8 cellular contexts compared by ENCODE assay signal in the genomic region with DNA sequence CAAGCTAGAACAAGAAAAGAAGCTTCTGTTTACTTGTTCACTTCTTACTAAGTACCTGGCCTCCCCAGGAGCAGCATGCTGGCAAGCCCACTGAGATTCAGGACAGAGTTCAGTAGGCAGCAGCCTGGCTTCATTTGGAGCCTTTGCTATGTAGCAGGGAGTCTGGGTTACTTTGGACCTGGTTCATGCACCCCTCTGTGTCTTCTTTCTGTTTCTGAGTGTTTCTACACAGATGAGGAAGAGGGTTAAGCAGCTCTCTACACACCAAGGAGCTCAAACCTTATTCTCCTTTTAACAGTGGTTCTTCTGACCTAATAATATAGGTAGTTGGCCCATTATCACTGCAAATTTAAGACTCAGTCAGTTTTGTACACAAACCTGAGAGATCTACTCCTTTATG.
DNase-seq lines count a peak whose midpoint lies in the region; ATAC-seq and TF ChIP-seq lines count a peak whose summit lies in the region.

No MANE protein-coding gene starts in this region.

- CTCF ChIA-PET in naive thymus-derived CD4-positive, alpha-beta T cell (lab: Charles Lee): interaction anchor here (0.7 to 0.9 kb wide), 2 partner anchors 130 to 190 kb away, joined by 3 to 5 read pairs; no protein-coding TSS in a partner anchor

- no peaks in the 10 kb centered on the region for H3K9me3 ChIP-seq in CD4-positive, CD25-positive, alpha-beta regulatory T cell (ENCODE audit: control insufficient read depth in 2 of 2, low read length in 2 of 2)
- H3K9me3 ChIP-seq in naive thymus-derived CD4-positive, alpha-beta T cell (ENCODE audit: control insufficient read depth in 2 of 3, low read length in 3 of 3): no peaks in the 10 kb centered on the region

- H3K27me3 ChIP-seq in CD4-positive, CD25-positive, alpha-beta regulatory T cell (ENCODE audit: control insufficient read depth, insufficient read depth, low read length): no peaks in the 10 kb centered on the region
- H3K27me3 ChIP-seq in naive thymus-derived CD4-positive, alpha-beta T cell (ENCODE audit: control insufficient read depth in 2 of 2, insufficient read depth in 2 of 2, low read length in 2 of 2): no peaks in the 10 kb centered on the region

- ATAC-seq in CD4-positive, CD25-positive, alpha-beta regulatory T cell (ENCODE audit: low read depth in 2 of 2): no peak
- ATAC-seq in GM21390 (IDR thresholded peaks at IDR 0.05; ENCODE audit: unreplicated experiment) (peak; percentile 42), HG03108 (IDR thresholded peaks at IDR 0.05; ENCODE audit: unreplicated experiment) (no peak)
- no peak for ATAC-seq in naive thymus-derived CD4-positive, alpha-beta T cell

- peaks cover 62% of the 10 kb centered on the region for H3K36me3 ChIP-seq in CD4-positive, CD25-positive, alpha-beta regulatory T cell (ENCODE audit: control insufficient read depth, insufficient read depth, low read length)
- H3K36me3 ChIP-seq in naive thymus-derived CD4-positive, alpha-beta T cell (ENCODE audit: control insufficient read depth in 2 of 3, insufficient read depth in 3 of 3, low read length in 3 of 3): peaks cover 7 to 20% (median 7%) of the 10 kb centered on the region in 3 experiments

- H3K27me3 Mint-ChIP-seq in CD4-positive, CD25-positive, alpha-beta regulatory T cell: no peaks in the 10 kb centered on the region
- H3K27me3 Mint-ChIP-seq in naive thymus-derived CD4-positive, alpha-beta T cell: no peaks in the 10 kb centered on the region

- H3K4me3 Mint-ChIP-seq in CD4-positive, CD25-positive, alpha-beta regulatory T cell: peak overlapping the region; percentile 84 to 94 (median 94)
- peak overlapping the region in 9 of 10 donors; percentile 51 to 89 (median 61) for H3K4me3 Mint-ChIP-seq in naive thymus-derived CD4-positive, alpha-beta T cell

- H3K4me1 Mint-ChIP-seq in CD4-positive, CD25-positive, alpha-beta regulatory T cell: peaks cover 58 to 96% (median 81%) of the 10 kb centered on the region in 4 donors
- H3K4me1 Mint-ChIP-seq in naive thymus-derived CD4-positive, alpha-beta T cell: peaks cover 46 to 93% (median 85%) of the 10 kb centered on the region in 7 donors

- peaks cover 0 to 1% (median 0%) of the 10 kb centered on the region in 7 donors for H3K9me3 Mint-ChIP-seq in CD4-positive, CD25-positive, alpha-beta regulatory T cell
- H3K9me3 Mint-ChIP-seq in naive thymus-derived CD4-positive, alpha-beta T cell: peaks cover 0 to 4% (median 0%) of the 10 kb centered on the region in 11 donors

- DNase-seq in CD4-positive, CD25-positive, alpha-beta regulatory T cell: peak in 1 of 3 donors; percentile 50
- DNase-seq in naive thymus-derived CD4-positive, alpha-beta T cell: no peak
- no peak for DNase-seq in stimulated activated CD4-positive, alpha-beta T cell treated with anti-CD3 and anti-CD28 coated beads, Interleukin-1b, Interleukin-23, amount 100 ng/mL, for 48 hours
- no peak for DNase-seq in NCI-H226
- no peak for DNase-seq in DMS 273 (lab: John Stamatoyannopoulos, UW; ENCODE audit: unreplicated experiment)

- H3K27ac ChIP-seq in CD4-positive, CD25-positive, alpha-beta regulatory T cell (ENCODE audit: insufficient read depth, low read length, poor library complexity, severe bottlenecking): peak overlapping the region; percentile 95
- H3K27ac ChIP-seq in naive thymus-derived CD4-positive, alpha-beta T cell (ENCODE audit: low read depth, low read length): peak overlapping the region; percentile 28

- POLR2A ChIA-PET in naive thymus-derived CD4-positive, alpha-beta T cell (lab: Charles Lee): interaction anchor here (0.7 to 1.4 kb wide), 5 partner anchors 17 to 187 kb away, joined by 3 read pairs; no protein-coding TSS in a partner anchor

- H3K27ac Mint-ChIP-seq in CD4-positive, CD25-positive, alpha-beta regulatory T cell: peak overlapping the region; percentile 95
- H3K27ac Mint-ChIP-seq in naive thymus-derived CD4-positive, alpha-beta T cell: peak overlapping the region; percentile 66 to 100 (median 76)

- peak overlapping the region; percentile 99 for H3K4me3 ChIP-seq in CD4-positive, CD25-positive, alpha-beta regulatory T cell (ENCODE audit: low read depth, low read length)
- H3K4me3 ChIP-seq in WI38 (ENCODE audit: low read depth, low read length): peak overlapping the region; percentile 98
- H3K4me3 ChIP-seq in naive thymus-derived CD4-positive, alpha-beta T cell (ENCODE audit: low read length): no peak overlapping the region

- intact Hi-C loops in naive thymus-derived CD4-positive, alpha-beta T cell (cut with micrococcal nuclease): loop anchor here (1.0 kb wide), 1 partner anchor 8 kb away; no protein-coding TSS in a partner anchor

- peaks cover 77% of the 10 kb centered on the region for H3K36me3 Mint-ChIP-seq in CD4-positive, CD25-positive, alpha-beta regulatory T cell
- H3K36me3 Mint-ChIP-seq in naive thymus-derived CD4-positive, alpha-beta T cell: peaks cover 19 to 87% (median 70%) of the 10 kb centered on the region in 5 donors

- no peak for TF ChIP-seq CTCF in WI38 (IDR thresholded peaks at IDR 0.05; ENCODE audit: low read depth, low read length)

- H3K4me1 ChIP-seq in CD4-positive, CD25-positive, alpha-beta regulatory T cell (ENCODE audit: control insufficient read depth, insufficient read depth, low read length, poor library complexity, severe bottlenecking): peaks cover 83% of the 10 kb centered on the region
- peaks cover 33 to 34% of the 10 kb centered on the region in 2 donors for H3K4me1 ChIP-seq in naive thymus-derived CD4-positive, alpha-beta T cell (ENCODE audit: control insufficient read depth in 2 of 2, insufficient read depth in 2 of 2, low read length in 2 of 2)
